Comparison of ENCODE assay signal across 1 cellular context in the genomic region with DNA sequence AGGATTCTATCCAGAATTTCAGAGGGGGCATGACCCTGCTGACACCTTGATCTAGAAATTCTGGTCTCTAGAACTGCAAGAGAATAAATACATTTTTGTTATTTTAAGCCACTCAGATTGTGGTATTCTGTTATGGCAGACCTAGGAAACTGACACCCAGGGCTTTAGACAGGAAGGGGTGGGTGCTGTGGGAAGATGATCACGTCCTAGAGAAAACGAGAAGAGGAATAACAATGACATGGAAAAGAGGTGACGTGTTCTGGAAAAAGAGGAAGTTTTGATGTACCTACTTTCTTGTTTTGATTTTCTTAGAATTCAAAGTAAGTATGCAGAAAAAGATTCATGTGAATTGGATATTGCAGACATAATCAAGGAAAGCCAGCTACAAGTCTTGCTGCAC.
TF ChIP-seq lines count a peak whose summit lies in the region.

No MANE protein-coding gene starts in this region.

TF ChIP-seq in WTC11, 78 proteins besides CTCF, POLR2A, EP300 and RAD21 (continued from another document):
- TF ChIP-seq, protein P1, sequence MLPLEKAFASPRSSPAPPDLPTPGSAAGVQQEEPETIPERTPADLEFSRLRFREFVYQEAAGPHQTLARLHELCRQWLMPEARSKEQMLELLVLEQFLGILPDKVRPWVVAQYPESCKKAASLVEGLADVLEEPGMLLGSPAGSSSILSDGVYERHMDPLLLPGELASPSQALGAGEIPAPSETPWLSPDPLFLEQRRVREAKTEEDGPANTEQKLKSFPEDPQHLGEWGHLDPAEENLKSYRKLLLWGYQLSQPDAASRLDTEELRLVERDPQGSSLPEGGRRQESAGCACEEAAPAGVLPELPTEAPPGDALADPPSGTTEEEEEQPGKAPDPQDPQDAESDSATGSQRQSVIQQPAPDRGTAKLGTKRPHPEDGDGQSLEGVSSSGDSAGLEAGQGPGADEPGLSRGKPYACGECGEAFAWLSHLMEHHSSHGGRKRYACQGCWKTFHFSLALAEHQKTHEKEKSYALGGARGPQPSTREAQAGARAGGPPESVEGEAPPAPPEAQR (CRISPR knock-in tag; IDR thresholded peaks at IDR 0.05), result no peak
- no peak for TF ChIP-seq ZNF671 (CRISPR knock-in tag; IDR thresholded peaks at IDR 0.05)
- TF ChIP-seq E2F5 (CRISPR knock-in tag; IDR thresholded peaks at IDR 0.05), result no peak
- no peak for TF ChIP-seq ETV6 (CRISPR knock-in tag; IDR thresholded peaks at IDR 0.05)
- TF ChIP-seq SOX15 (CRISPR knock-in tag; IDR thresholded peaks at IDR 0.05), result no peak
- TF ChIP-seq PRRX2 (CRISPR knock-in tag; IDR thresholded peaks at IDR 0.05), result no peak
- TF ChIP-seq ZNF219 (CRISPR knock-in tag; IDR thresholded peaks at IDR 0.05; ENCODE audit: borderline replicate concordance), result no peak
- TF ChIP-seq MLX (CRISPR knock-in tag; IDR thresholded peaks at IDR 0.05), result no peak
